In the genomic region with DNA sequence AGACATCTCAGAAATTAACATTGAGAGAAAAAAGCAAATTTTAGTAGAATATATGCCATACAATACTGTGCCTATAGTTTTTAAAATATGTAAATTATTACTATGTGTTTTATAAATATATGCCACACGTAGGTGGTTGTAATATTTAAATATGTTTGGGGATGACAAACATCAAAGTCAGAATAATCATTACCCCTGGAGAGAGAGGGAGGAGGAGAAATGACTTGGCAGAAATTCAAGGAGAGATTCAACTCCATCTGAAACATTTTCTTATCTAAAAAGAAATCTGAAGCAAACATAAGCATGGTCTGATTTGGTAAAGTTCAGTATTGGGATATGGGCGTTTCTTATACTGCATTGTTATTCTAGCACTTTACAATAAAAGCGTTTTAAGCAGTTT, we compare ENCODE assay signal across 35 cellular contexts.
"Had no signal": no experiment of that assay in that cellular context is flagged by ENCODE, and none has a peak within 500 bp of the region (broad histone marks: within the 10 kb centered on the region; RNA-seq: fewer than 3 reads in every experiment).

No MANE protein-coding gene starts in this region.

- H3K36me3 ChIP-seq: MG63 had no signal

- H3K4me3 ChIP-seq: MG63 had no signal

- DNase-seq: Karpas-422, Kasumi-1, MG63, MM.1S, MV-4-11, NCI-H1048, NCI-H1092, NCI-H1092 treated with DMSO at 0.1 percent for 48 hours, NCI-H1105, NCI-H1105 treated with DMSO at 0.1 percent for 48 hours, NCI-H1417, NCI-H1417 treated with DMSO at 0.1 percent for 48 hours, NCI-H1436, NCI-H1436 treated with DMSO at 0.1 percent for 48 hours, NCI-H146, NCI-H1694, NCI-H1694 treated with DMSO at 0.1 percent for 48 hours, NCI-H187, NCI-H187 treated with DMSO at 0.1 percent for 48 hours, NCI-H1930, NCI-H2029, NCI-H2029 treated with DMSO at 0.1 percent for 48 hours, NCI-H2081, NCI-H2081 treated with DMSO at 0.1 percent for 48 hours, NCI-H2107, NCI-H2171, NCI-H2171 treated with DMSO at 0.1 percent for 48 hours, NCI-H2227 treated with DMSO at 0.1 percent for 48 hours, NCI-H226, NCI-H345, NCI-H446, NCI-H446 treated with DMSO at 0.1 percent for 48 hours, NCI-H510A, NCI-H510A treated with DMSO at 0.1 percent for 48 hours, NCI-H524 had no signal

- H3K27me3 ChIP-seq: MG63 had no signal
